In genomic region chr3:45872569-45872968, GRCh38 we compare ENCODE assay signal across 27 cellular contexts. TPM values are rescaled to one million over a fixed set of nuclear protein-coding genes. Genes with fewer than 3 reads are reported as not detected.
"Had no signal": no experiment of that assay in that cellular context is flagged by ENCODE, and none has a peak within 500 bp of the region (broad histone marks: within the 10 kb centered on the region; RNA-seq: fewer than 3 reads in every experiment).

No MANE protein-coding gene starts in this region.

- ATAC-seq: T-cell had no signal

- DNase-seq: activated CD4-positive, alpha-beta memory T cell treated with anti-CD3 and anti-CD28 coated beads for 36 hours; activated CD4-positive, alpha-beta T cell treated with anti-CD3 and anti-CD28 coated beads, Interleukin-2, amount 10 ng/mL, durations not matched to agents 7 days and 5 days; activated CD4-positive, CD25-positive, alpha-beta regulatory T cell; activated gamma-delta T cell treated with Interleukin-2 at 50 U/mL for 16 hours; activated naive CD4-positive, alpha-beta T cell treated with anti-CD3 and anti-CD28 coated beads, Interleukin-2, amount 10 ng/mL, durations not matched to agents 7 days and 5 days; activated naive CD8-positive, alpha-beta T cell treated with anti-CD3 and anti-CD28 coated beads for 36 hours; activated T-cell treated with anti-CD3 and anti-CD28 coated beads for 4 hours; activated T-cell treated with anti-CD3 and anti-CD28 coated beads, Interleukin-2, amount 50 U/mL, for 48 hours; brain microvascular endothelial cell; Kasumi-1; NCI-H1092 treated with DMSO at 0.1 percent for 48 hours; NCI-H1417 treated with DMSO at 0.1 percent for 48 hours; NCI-H187; NCI-H2081; NCI-H510A treated with DMSO at 0.1 percent for 48 hours; NCI-H69; NK-92 treated with Interleukin-12 subunit alpha and Interleukin-12 subunit beta, amount 100 ng/mL, for 24 hours; PC-9; SIG-M5; T-cell; T-helper 2 cell; T1000 had no signal

- H3K27ac Mint-ChIP-seq: activated CD4-positive, alpha-beta memory T cell treated with anti-CD3 and anti-CD28 coated beads for 36 hours; activated CD4-positive, alpha-beta T cell treated with anti-CD3 and anti-CD28 coated beads, Interleukin-2, amount 10 ng/mL, durations not matched to agents 7 days and 5 days; activated naive CD4-positive, alpha-beta T cell treated with anti-CD3 and anti-CD28 coated beads, Interleukin-2, amount 10 ng/mL, durations not matched to agents 7 days and 5 days; activated naive CD8-positive, alpha-beta T cell treated with anti-CD3 and anti-CD28 coated beads for 36 hours; activated T-helper 2 cell treated with anti-CD3 and anti-CD28 coated beads, Interferon-gamma antibody, Interleukin-2, Interleukin-4, amounts not matched to agents 10 μg/mL and 5 μg/mL and 100 μg/mL, durations not matched to agents 14 hours and 24 hours and 36 hours; T-cell had no signal

- H3K27me3 ChIP-seq: cardiac muscle cell had no signal

- H3K36me3 ChIP-seq: brain microvascular endothelial cell, cardiac muscle cell had no signal

- H3K4me3 ChIP-seq: cardiac muscle cell, PC-9 had no signal

- H3K4me3 Mint-ChIP-seq: activated CD4-positive, alpha-beta memory T cell treated with anti-CD3 and anti-CD28 coated beads for 36 hours; activated CD4-positive, alpha-beta T cell treated with anti-CD3 and anti-CD28 coated beads, Interleukin-2, amount 10 ng/mL, durations not matched to agents 7 days and 5 days; activated naive CD4-positive, alpha-beta T cell treated with anti-CD3 and anti-CD28 coated beads, Interleukin-2, amount 10 ng/mL, durations not matched to agents 7 days and 5 days; activated naive CD8-positive, alpha-beta T cell treated with anti-CD3 and anti-CD28 coated beads for 36 hours; T-cell had no signal

- H3K36me3 Mint-ChIP-seq: activated CD4-positive, alpha-beta memory T cell treated with anti-CD3 and anti-CD28 coated beads for 36 hours; activated naive CD4-positive, alpha-beta T cell treated with anti-CD3 and anti-CD28 coated beads, Interleukin-2, amount 10 ng/mL, durations not matched to agents 7 days and 5 days; T-cell had no signal

- H3K27ac ChIP-seq: brain microvascular endothelial cell, cardiac muscle cell, PC-9 had no signal

- H3K9me3 Mint-ChIP-seq: activated CD4-positive, alpha-beta memory T cell treated with anti-CD3 and anti-CD28 coated beads for 36 hours had no signal

- FAIRE-seq: TTC549 had no signal

RNA-seq across cellular contexts. Expression of gene CCR9, which starts 13.8 kb away (rescaled TPM):
- total RNA-seq: activated CD4-positive, alpha-beta memory T cell treated with anti-CD3 and anti-CD28 coated beads for 36 hours; activated naive CD8-positive, alpha-beta T cell treated with anti-CD3 and anti-CD28 coated beads for 36 hours; activated T-helper 2 cell treated with anti-CD3 and anti-CD28 coated beads, Interferon-gamma antibody, Interleukin-2, Interleukin-4, amounts not matched to agents 10 μg/mL and 5 μg/mL and 100 μg/mL, durations not matched to agents 14 hours and 24 hours and 36 hours; M059J; PC-9; RPMI7951 had no signal
